ENCODE assay signal across 19 cellular contexts in the genomic region with DNA sequence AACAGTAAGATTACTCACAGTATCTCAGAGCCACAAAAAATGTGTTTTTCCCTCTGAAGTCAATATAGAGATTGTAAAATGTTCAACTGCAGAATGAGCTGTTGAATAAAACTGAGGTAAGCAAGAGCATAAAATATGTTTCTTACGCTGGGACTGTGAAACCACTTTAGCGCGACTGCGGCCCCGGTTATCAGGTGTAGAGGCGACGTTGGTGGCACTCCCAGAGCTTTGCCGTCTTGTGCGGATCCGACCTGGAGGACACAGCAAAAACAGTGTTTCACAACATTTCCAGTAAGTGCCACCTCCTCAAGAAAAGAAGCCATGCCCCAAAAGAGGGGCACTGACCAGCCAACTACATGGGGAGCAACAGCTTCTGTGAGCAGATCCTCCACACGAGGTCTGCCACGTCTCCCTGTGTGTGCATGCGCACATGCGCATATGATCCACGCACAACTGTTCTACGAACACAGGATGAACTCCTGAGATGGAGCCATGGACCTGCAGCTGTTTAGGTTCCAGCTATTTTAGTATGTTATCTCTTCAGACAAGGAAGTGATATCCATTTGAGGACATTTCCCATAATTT.
A peak's percentile ranks its signal among the peaks of the same experiment; 100 is the strongest.
DNase-seq lines count a peak whose midpoint lies in the region; ATAC-seq, FAIRE-seq and TF ChIP-seq lines count a peak whose summit lies in the region.
"Had no signal": no experiment of that assay in that cellular context is flagged by ENCODE, and none has a peak within 500 bp of the region (broad histone marks: within the 10 kb centered on the region; RNA-seq: fewer than 3 reads in every experiment).

No MANE protein-coding gene starts in this region.

- no peak overlapping the region for H3K4me3 ChIP-seq in cardiac muscle cell
- no peak overlapping the region for H3K4me3 ChIP-seq in right atrium auricular region
- no peak overlapping the region for H3K4me3 ChIP-seq in astrocyte (ENCODE audit: insufficient read depth, low read depth, low read length)
- H3K4me3 ChIP-seq in smooth muscle cell = no peak overlapping the region

- H3K4me1 Mint-ChIP-seq in astrocyte (ENCODE audit: low read depth, unreplicated experiment) (peaks cover 14% of the 10 kb centered on the region), mesothelial cell of epicardium (peaks cover 12% of the 10 kb centered on the region)

- H3K9me3 Mint-ChIP-seq in astrocyte (ENCODE audit: unreplicated experiment) (no peaks in the 10 kb centered on the region), mesothelial cell of epicardium (no peaks in the 10 kb centered on the region)

- H3F3A ChIP-seq in smooth muscle cell (ENCODE audit: low read depth) = peaks cover 13% of the 10 kb centered on the region

- H3K27ac ChIP-seq in cardiac muscle cell (peak overlapping the region; percentile 82), right atrium auricular region (peak overlapping the region in 1 of 2 donors; percentile 62), astrocyte (ENCODE audit: low read depth, low read length) (no peak overlapping the region), smooth muscle cell (ENCODE audit: low read depth) (peak overlapping the region; percentile 68)

- no peak for FAIRE-seq in astrocyte (lab: Jason Lieb, UNC)
- no peak for FAIRE-seq in GM12891 (lab: Jason Lieb, UNC)
- FAIRE-seq: A204.1 had no signal

- TF ChIP-seq POLR2A in GM12891 (IDR thresholded peaks at IDR 0.05; ENCODE audit: low read depth, low read length) = no peak

- H3K4me2 ChIP-seq in astrocyte (ENCODE audit: low read length) (peak overlapping the region; percentile 17), smooth muscle cell (peak overlapping the region; percentile 61)

- H3K9me3 ChIP-seq in cardiac muscle cell (ENCODE audit: low read depth) (no peaks in the 10 kb centered on the region), right atrium auricular region (no peaks in the 10 kb centered on the region), astrocyte (ENCODE audit: insufficient read depth, low read depth, low read length) (no peaks in the 10 kb centered on the region), smooth muscle cell (replicated peaks; ENCODE audit: low read depth) (no peaks in the 10 kb centered on the region)
- H3K9me3 ChIP-seq: BE2C had no signal

- H3K79me2 ChIP-seq in astrocyte (ENCODE audit: insufficient read depth, low read length) = no peaks in the 10 kb centered on the region
- no peaks in the 10 kb centered on the region for H3K79me2 ChIP-seq in smooth muscle cell (ENCODE audit: low read depth)

- WGBS in smooth muscle cell (ENCODE audit: low lambda C conversion rate) = 92% methylated on average over 16 of the region's 16 CpGs

- no peak for ATAC-seq in HG02588 (IDR thresholded peaks at IDR 0.05; ENCODE audit: unreplicated experiment)

- H3K27ac Mint-ChIP-seq in astrocyte (ENCODE audit: unreplicated experiment) (no peak overlapping the region), mesothelial cell of epicardium (peak overlapping the region; percentile 34)

- H3K9ac ChIP-seq in astrocyte (ENCODE audit: low read length) (no peak overlapping the region), smooth muscle cell (ENCODE audit: low read depth) (peak overlapping the region; percentile 36)

- TF ChIP-seq CTCF in cardiac muscle cell (IDR thresholded peaks at IDR 0.05; ENCODE audit: low read depth, low read length) (no peak), right atrium auricular region (IDR thresholded peaks at IDR 0.05) (no peak), astrocyte (IDR thresholded peaks at IDR 0.05; ENCODE audit: insufficient read depth, low read depth, low read length) (no peak), mesothelial cell of epicardium (IDR thresholded peaks at IDR 0.05; ENCODE audit: unreplicated experiment) (no peak), smooth muscle cell (IDR thresholded peaks at IDR 0.05; ENCODE audit: borderline replicate concordance, insufficient read depth, poor library complexity, severe bottlenecking) (no peak)

- H3K27me3 Mint-ChIP-seq in astrocyte (ENCODE audit: low read depth, unreplicated experiment) = no peaks in the 10 kb centered on the region
- H3K27me3 Mint-ChIP-seq in mesothelial cell of epicardium (ENCODE audit: low read depth) = no peaks in the 10 kb centered on the region

- no peak for DNase-seq in cardiac muscle cell (ENCODE audit: low read depth in 1 of 2, low spot score in 1 of 2)
- no peak for DNase-seq in right atrium auricular region (ENCODE audit: low spot score)
- no peak for DNase-seq in astrocyte (ENCODE audit: low read depth)
- DNase-seq in mesothelial cell of epicardium (ENCODE audit: low spot score in 2 of 2, unreplicated experiment in 2 of 2) = no peak
- no peak for DNase-seq in smooth muscle cell (lab: John Stamatoyannopoulos, UW; ENCODE audit: unreplicated experiment)
- DNase-seq in glomerular visceral epithelial cell (ENCODE audit: extremely low spot score) = no peak
- no peak for DNase-seq in GM12891 (ENCODE audit: insufficient read length, low spot score)
- DNase-seq: BE2C, DMS79, HCEC 1CT, Kasumi-1, NCI-H1417, NCI-H1694 treated with DMSO at 0.1 percent for 48 hours, NCI-H2081 treated with DMSO at 0.1 percent for 48 hours, NCI-H446, NCI-H526, SHP77 had no signal

- H3K36me3 ChIP-seq in cardiac muscle cell (peaks cover 36% of the 10 kb centered on the region), right atrium auricular region (peaks cover 11% of the 10 kb centered on the region), astrocyte (ENCODE audit: insufficient read depth, low read length) (peaks cover 7% of the 10 kb centered on the region), smooth muscle cell (ENCODE audit: low read depth) (peaks cover 6% of the 10 kb centered on the region)

- H4K20me1 ChIP-seq in astrocyte (ENCODE audit: insufficient read depth, low read length) (peaks cover 9% of the 10 kb centered on the region), smooth muscle cell (ENCODE audit: low read depth) (no peaks in the 10 kb centered on the region)

- H3K36me3 Mint-ChIP-seq in astrocyte (ENCODE audit: low read depth, unreplicated experiment) = peaks cover 10% of the 10 kb centered on the region
- H3K36me3 Mint-ChIP-seq in mesothelial cell of epicardium = peaks cover 39% of the 10 kb centered on the region

- no peak overlapping the region for H2AFZ ChIP-seq in astrocyte (ENCODE audit: low read depth, low read length)
- H2AFZ ChIP-seq in smooth muscle cell (ENCODE audit: low read depth) = no peak overlapping the region

- H3K4me1 ChIP-seq in cardiac muscle cell (ENCODE audit: low read depth) = peaks cover 15% of the 10 kb centered on the region
- peaks cover 0 to 14% of the 10 kb centered on the region in 2 donors for H3K4me1 ChIP-seq in right atrium auricular region
- peaks cover 9% of the 10 kb centered on the region for H3K4me1 ChIP-seq in astrocyte (ENCODE audit: insufficient read depth, low read length)
- no peaks in the 10 kb centered on the region for H3K4me1 ChIP-seq in smooth muscle cell (ENCODE audit: low read depth)
- H3K4me1 ChIP-seq: BE2C had no signal

- no peak overlapping the region for H3K4me3 Mint-ChIP-seq in astrocyte (ENCODE audit: unreplicated experiment)
- H3K4me3 Mint-ChIP-seq in mesothelial cell of epicardium = no peak overlapping the region

- H3K27me3 ChIP-seq in cardiac muscle cell (no peaks in the 10 kb centered on the region), right atrium auricular region (no peaks in the 10 kb centered on the region), astrocyte (ENCODE audit: insufficient read depth, low read length) (no peaks in the 10 kb centered on the region), smooth muscle cell (ENCODE audit: low read depth) (no peaks in the 10 kb centered on the region)
- H3K27me3 ChIP-seq: BE2C had no signal

TF ChIP-seq in GM12891, 5 proteins besides CTCF, POLR2A, EP300 and RAD21:
- TF ChIP-seq PAX5 (IDR thresholded peaks at IDR 0.05; ENCODE audit: insufficient read depth, low read length, severe bottlenecking) = no peak
- TF ChIP-seq POLR2AphosphoS5 (IDR thresholded peaks at IDR 0.05; ENCODE audit: low read depth, low read length) = no peak
- TF ChIP-seq TAF1 (IDR thresholded peaks at IDR 0.05; ENCODE audit: low read depth, low read length) = no peak
- TF ChIP-seq SPI1 (IDR thresholded peaks at IDR 0.05; ENCODE audit: low read depth, low read length) = no peak
- TF ChIP-seq POU2F2 (IDR thresholded peaks at IDR 0.05; ENCODE audit: low read depth, low read length) = no peak
